Comparison of ENCODE assay signal across 9 cellular contexts in genomic region chr20:61251529-61252393, GRCh38. TPM values are rescaled to one million over a fixed set of nuclear protein-coding genes. Genes with fewer than 3 reads are reported as not detected.
A peak's percentile ranks its signal among the peaks of the same experiment; 100 is the strongest.
DNase-seq lines count a peak whose midpoint lies in the region; ATAC-seq and TF ChIP-seq lines count a peak whose summit lies in the region.
"Had no signal": no experiment of that assay in that cellular context is flagged by ENCODE, and none has a peak within 500 bp of the region (broad histone marks: within the 10 kb centered on the region; RNA-seq: fewer than 3 reads in every experiment).

Gene CDH4 (plus strand): TSS chr20:61252261.

- H3K4me3 ChIP-seq in astrocyte of the spinal cord (ENCODE audit: low read depth, low read length) (peak within 1 kb of the TSS; percentile 53), thymus (ENCODE audit: low read length) (peak within 1 kb of the TSS; percentile 40)
- H3K4me3 ChIP-seq: mucosa of descending colon had no signal

- no peaks in the 10 kb centered on the region for H3K36me3 ChIP-seq in thymus (ENCODE audit: control insufficient read depth, insufficient read depth)

- H3K27ac Mint-ChIP-seq in activated naive CD4-positive, alpha-beta T cell treated with anti-CD3 and anti-CD28 coated beads, Interleukin-2, amount 10 ng/mL, durations not matched to agents 7 days and 5 days, result no peak within 1 kb of the TSS

- peaks cover 49% of the 10 kb centered on the region for H3K27me3 ChIP-seq in thymus (ENCODE audit: control insufficient read depth, insufficient read depth)

- no peak within 1 kb of the TSS for H3K27ac ChIP-seq in thymus (ENCODE audit: low read depth)

- CTCF ChIA-PET in activated naive CD4-positive, alpha-beta T cell treated with anti-CD3 and anti-CD28 coated beads, Interleukin-2, amount 10 ng/mL, durations not matched to agents 7 days and 5 days (lab: Charles Lee), result interaction anchor here (1.2 kb wide), 1 partner anchor 23 kb away, joined by 3 read pairs; no protein-coding TSS in a partner anchor

- in situ Hi-C loops in astrocyte of the spinal cord (cut with HindIII; ENCODE audit: low sequenced_read_pairs), result no loop called here

- no peaks in the 10 kb centered on the region for H3K4me1 ChIP-seq in thymus (ENCODE audit: control insufficient read depth, insufficient read depth, low read length)

- no peak for ATAC-seq in HG03039 (IDR thresholded peaks at IDR 0.05; ENCODE audit: unreplicated experiment)

- peaks cover 2% of the 10 kb centered on the region for H3K4me1 Mint-ChIP-seq in activated naive CD4-positive, alpha-beta T cell treated with anti-CD3 and anti-CD28 coated beads, Interleukin-2, amount 10 ng/mL, durations not matched to agents 7 days and 5 days

- no peak for DNase-seq in activated naive CD4-positive, alpha-beta T cell treated with anti-CD3 and anti-CD28 coated beads, Interleukin-2, amount 10 ng/mL, durations not matched to agents 7 days and 5 days
- no peak for DNase-seq in activated naive CD4-positive, alpha-beta T cell (lab: John Stamatoyannopoulos, UW)
- DNase-seq in astrocyte of the spinal cord (ENCODE audit: low read depth, low spot score), result no peak
- DNase-seq in iPS-NIHi7 (ENCODE audit: extremely low spot score), result peak; percentile 77
- DNase-seq in NOMO-1 treated with dmso at 0.1 percent for 144 hours (lab: John Stamatoyannopoulos, UW; ENCODE audit: unreplicated experiment), result no peak
- no peak for DNase-seq in activated CD4-positive, alpha-beta T cell treated with anti-CD3 and anti-CD28 coated beads, Interleukin-2, amount 50 U/mL, for 4 hours

- WGBS in thymus, result 6% methylated on average over 78 of the region's 78 CpGs

- H3K4me3 Mint-ChIP-seq in activated naive CD4-positive, alpha-beta T cell treated with anti-CD3 and anti-CD28 coated beads, Interleukin-2, amount 10 ng/mL, durations not matched to agents 7 days and 5 days, result peak within 1 kb of the TSS; percentile 41

- H3K9me3 Mint-ChIP-seq in activated naive CD4-positive, alpha-beta T cell treated with anti-CD3 and anti-CD28 coated beads, Interleukin-2, amount 10 ng/mL, durations not matched to agents 7 days and 5 days, result no peaks in the 10 kb centered on the region

- H3K9me3 ChIP-seq in thymus (ENCODE audit: control insufficient read depth), result no peaks in the 10 kb centered on the region
- H3K9me3 ChIP-seq: mucosa of descending colon had no signal

- TF ChIP-seq CTCF in astrocyte of the spinal cord (IDR thresholded peaks at IDR 0.05; ENCODE audit: low read depth, low read length), result no peak

- no peaks in the 10 kb centered on the region for H3K36me3 Mint-ChIP-seq in activated naive CD4-positive, alpha-beta T cell treated with anti-CD3 and anti-CD28 coated beads, Interleukin-2, amount 10 ng/mL, durations not matched to agents 7 days and 5 days

- H3K27me3 Mint-ChIP-seq in activated naive CD4-positive, alpha-beta T cell treated with anti-CD3 and anti-CD28 coated beads, Interleukin-2, amount 10 ng/mL, durations not matched to agents 7 days and 5 days, result peaks cover 60% of the 10 kb centered on the region

RNA-seq across cellular contexts. Expression of gene CDH4, which starts in this region (rescaled TPM):
- polyA plus RNA-seq in thymus, result 0.34 TPM
